In genomic region chr2:217732995-217733394, GRCh38 we compare ENCODE assay signal across 19 cellular contexts.
DNase-seq lines count a peak whose midpoint lies in the region; ATAC-seq, FAIRE-seq and TF ChIP-seq lines count a peak whose summit lies in the region.
"Had no signal": no experiment of that assay in that cellular context is flagged by ENCODE, and none has a peak within 500 bp of the region (broad histone marks: within the 10 kb centered on the region; RNA-seq: fewer than 3 reads in every experiment).

No MANE protein-coding gene starts in this region.

- TF ChIP-seq CTCF in esophagus squamous epithelium (IDR thresholded peaks at IDR 0.05), result no peak
- no peak for TF ChIP-seq CTCF in pancreas (IDR thresholded peaks at IDR 0.05)
- no peak for TF ChIP-seq CTCF in uterus (IDR thresholded peaks at IDR 0.05)

- no peak for ATAC-seq in left ventricle myocardium superior
- peak in 3 of 4 donors; percentile 40 to 63 (median 48) for ATAC-seq in pancreas
- ATAC-seq: activated CD4-positive, alpha-beta T cell treated with anti-CD3 and anti-CD28 coated beads for 36 hours; activated CD8-positive, alpha-beta memory T cell treated with anti-CD3 and anti-CD28 coated beads, Interleukin-2, amount 10 ng/mL, durations not matched to agents 7 days and 5 days; mucosa of descending colon; right cardiac atrium had no signal

- WGBS in esophagus squamous epithelium, 2 donors, result 41 to 67% methylated on average over 3 of the region's 3 CpGs
- WGBS in pancreas, 2 donors, result 78 to 82% methylated on average over 3 of the region's 3 CpGs

- no peak overlapping the region for H3K4me3 ChIP-seq in esophagus squamous epithelium
- no peak overlapping the region for H3K4me3 ChIP-seq in pancreas
- no peak overlapping the region for H3K4me3 ChIP-seq in uterus
- H3K4me3 ChIP-seq: mucosa of descending colon, Peyer's patch had no signal

- no peak for TF ChIP-seq POLR2A in esophagus squamous epithelium (IDR thresholded peaks at IDR 0.05)
- no peak for TF ChIP-seq POLR2A in uterus (IDR thresholded peaks at IDR 0.05)

- H3K36me3 ChIP-seq in esophagus squamous epithelium, result no peaks in the 10 kb centered on the region
- H3K36me3 ChIP-seq in pancreas, result no peaks in the 10 kb centered on the region
- H3K36me3 ChIP-seq in uterus, result no peaks in the 10 kb centered on the region
- H3K36me3 ChIP-seq: neutrophil, Peyer's patch had no signal

- intact Hi-C loops in cardiac septum (cut with DNase I) (no loop called here), left ventricle myocardium superior (cut with micrococcal nuclease) (no loop called here), esophagus squamous epithelium (cut with DNase I) (no loop called here), pancreas (cut with DNase I) (no loop called here), uterus (cut with DNase I; ENCODE audit: low total_unique reads) (no loop called here)

- H3K4me1 ChIP-seq in esophagus squamous epithelium, result peaks cover 4 to 59% (median 11%) of the 10 kb centered on the region in 3 donors
- no peaks in the 10 kb centered on the region for H3K4me1 ChIP-seq in pancreas
- no peaks in the 10 kb centered on the region for H3K4me1 ChIP-seq in uterus

- H3K27me3 ChIP-seq in esophagus squamous epithelium (no peaks in the 10 kb centered on the region), pancreas (no peaks in the 10 kb centered on the region), uterus (no peaks in the 10 kb centered on the region)
- H3K27me3 ChIP-seq: Peyer's patch had no signal

- no peak for FAIRE-seq in pancreas (lab: Jason Lieb, UNC)

- DNase-seq in cardiac septum (ENCODE audit: low spot score), result peak; percentile 69
- no peak for DNase-seq in left ventricle myocardium superior
- no peak for DNase-seq in esophagus squamous epithelium (lab: John Stamatoyannopoulos, UW)
- no peak for DNase-seq in pancreas
- DNase-seq in uterus, result peak; percentile 26 to 38
- no peak for DNase-seq in stimulated activated CD4-positive, alpha-beta T cell treated with anti-CD3 and anti-CD28 coated beads, Interleukin-4, amount 100 ng/mL, for 4 hours
- DNase-seq in occipital lobe (lab: John Stamatoyannopoulos, UW), result no peak
- no peak for DNase-seq in NCI-H526 treated with DMSO at 0.1 percent for 48 hours (lab: John Stamatoyannopoulos, UW)
- DNase-seq: activated CD4-positive, alpha-beta T cell treated with anti-CD3 and anti-CD28 coated beads for 36 hours; activated CD8-positive, alpha-beta memory T cell treated with anti-CD3 and anti-CD28 coated beads, Interleukin-2, amount 10 ng/mL, durations not matched to agents 7 days and 5 days; CD4-positive, CD25-positive, alpha-beta regulatory T cell; effector memory CD4-positive, alpha-beta T cell; kidney glomerular epithelial cell; mucosa of descending colon; NCI-H2227 treated with DMSO at 0.1 percent for 48 hours; Peyer's patch; right cardiac atrium; stimulated activated CD4-positive, alpha-beta T cell treated with anti-CD3 and anti-CD28 coated beads, Interleukin-2, amount 100 ng/mL, for 48 hours had no signal

- H3K27ac ChIP-seq in esophagus squamous epithelium, result peak overlapping the region in 3 of 4 donors; percentile 25 to 62 (median 27)
- H3K27ac ChIP-seq in pancreas, result no peak overlapping the region
- H3K27ac ChIP-seq in uterus, result peak overlapping the region; percentile 10 to 20
- H3K27ac ChIP-seq: neutrophil, Peyer's patch had no signal

- no peaks in the 10 kb centered on the region for H3K9me3 ChIP-seq in esophagus squamous epithelium
- H3K9me3 ChIP-seq in pancreas, result no peaks in the 10 kb centered on the region
- no peaks in the 10 kb centered on the region for H3K9me3 ChIP-seq in uterus
- H3K9me3 ChIP-seq: mucosa of descending colon, neutrophil, Peyer's patch had no signal

Comparison
In these comparisons a context has a peak if more than half of its experiments do, and no peak if none do; other contexts are left out.
1. DNase-seq: peak in cardiac septum (single experiment) and uterus (2 of 2); none in left ventricle myocardium superior (single experiment), esophagus squamous epithelium (single experiment), pancreas (0 of 6), stimulated activated CD4-positive, alpha-beta T cell treated with anti-CD3 and anti-CD28 coated beads, Interleukin-4, amount 100 ng/mL, for 4 hours (0 of 2), occipital lobe (single experiment) and NCI-H526 treated with DMSO at 0.1 percent for 48 hours (single experiment).
2. H3K27ac ChIP-seq: peak in esophagus squamous epithelium (3 of 4) and uterus (2 of 2); none in pancreas (0 of 4).